In the genomic region with DNA sequence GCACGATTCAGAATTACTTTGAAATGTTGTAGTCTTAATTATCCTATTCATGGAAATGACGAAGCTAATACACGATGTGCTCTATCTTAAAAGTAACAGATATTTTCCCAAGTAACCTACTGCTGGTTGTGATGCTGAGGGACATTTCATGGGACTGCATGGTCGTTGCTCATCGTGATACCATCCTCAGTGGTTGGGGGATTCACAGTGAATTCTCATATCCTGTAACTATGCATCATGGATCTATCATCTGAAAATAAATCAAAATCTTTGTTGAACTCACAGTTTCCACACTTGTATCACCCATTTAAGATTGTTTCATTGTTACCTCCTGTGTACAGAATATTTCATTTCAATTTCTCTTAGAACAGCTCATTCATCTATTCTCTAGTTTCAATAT, we compare ENCODE assay signal across 24 cellular contexts.
"Had no signal": no experiment of that assay in that cellular context is flagged by ENCODE, and none has a peak within 500 bp of the region (broad histone marks: within the 10 kb centered on the region; RNA-seq: fewer than 3 reads in every experiment).

No MANE protein-coding gene starts in this region.

- H2AFZ ChIP-seq: neural progenitor cell had no signal

- H3K36me3 ChIP-seq: left ventricle myocardium inferior, neural progenitor cell, SJSA1 had no signal

- H3K4me1 ChIP-seq: esophagus squamous epithelium, left ventricle myocardium inferior, right lobe of liver had no signal

- H3K27me3 ChIP-seq: esophagus squamous epithelium, gastroesophageal sphincter, neural progenitor cell, right lobe of liver, SJSA1, tibial artery had no signal

- H3K4me2 ChIP-seq: neural progenitor cell had no signal

- H3K27ac ChIP-seq: esophagus squamous epithelium, gastroesophageal sphincter, left ventricle myocardium inferior, neural progenitor cell, right lobe of liver, SJSA1, skin epidermis, tibial artery had no signal

- DNase-seq: activated CD4-positive, alpha-beta T cell treated with anti-CD3 and anti-CD28 coated beads, Interleukin-2, amount 50 U/mL, for 1 hour; activated CD8-positive, alpha-beta memory T cell treated with anti-CD3 and anti-CD28 coated beads, Interleukin-2, amount 10 ng/mL, durations not matched to agents 7 days and 5 days; activated effector memory CD4-positive, alpha-beta T cell treated with anti-CD3 and anti-CD28 coated beads, Interleukin-2, amount 50 U/mL, for 16 hours; cerebellar nuclear complex; cortex of kidney; endodermal cell; esophagus squamous epithelium; head of caudate nucleus; hypothalamus; left ventricle myocardium inferior; mammary epithelial cell; naive thymus-derived CD8-positive, alpha-beta T cell; posterior cingulate gyrus; right lobe of liver; stimulated activated CD4-positive, alpha-beta T cell treated with anti-CD3 and anti-CD28 coated beads, Interleukin-2, amount 100 ng/mL, for 48 hours; stimulated activated naive CD4-positive, alpha-beta T cell treated with Interleukin-2 at 50 U/mL for 16 hours; T-helper 9 cell; tibial artery had no signal

- H3K27ac Mint-ChIP-seq: activated CD8-positive, alpha-beta memory T cell treated with anti-CD3 and anti-CD28 coated beads, Interleukin-2, amount 10 ng/mL, durations not matched to agents 7 days and 5 days; endodermal cell; mesothelial cell of epicardium; naive thymus-derived CD8-positive, alpha-beta T cell; neural progenitor cell; WTC11 had no signal

- H3K4me3 ChIP-seq: esophagus squamous epithelium, gastroesophageal sphincter, left ventricle myocardium inferior, neural progenitor cell, right lobe of liver, SJSA1, skin epidermis, tibial artery had no signal

- H3K9ac ChIP-seq: neural progenitor cell had no signal

- H3K27me3 Mint-ChIP-seq: activated CD8-positive, alpha-beta memory T cell treated with anti-CD3 and anti-CD28 coated beads, Interleukin-2, amount 10 ng/mL, durations not matched to agents 7 days and 5 days; naive thymus-derived CD8-positive, alpha-beta T cell had no signal

- H3K4me1 Mint-ChIP-seq: naive thymus-derived CD8-positive, alpha-beta T cell had no signal

- H3K4me3 Mint-ChIP-seq: activated CD8-positive, alpha-beta memory T cell treated with anti-CD3 and anti-CD28 coated beads, Interleukin-2, amount 10 ng/mL, durations not matched to agents 7 days and 5 days; endodermal cell; mesothelial cell of epicardium; naive thymus-derived CD8-positive, alpha-beta T cell; neural progenitor cell; WTC11 had no signal

- ATAC-seq: activated CD8-positive, alpha-beta memory T cell treated with anti-CD3 and anti-CD28 coated beads, Interleukin-2, amount 10 ng/mL, durations not matched to agents 7 days and 5 days; gastroesophageal sphincter; naive thymus-derived CD8-positive, alpha-beta T cell; right lobe of liver; WTC11 had no signal

- H3K9me3 Mint-ChIP-seq: endodermal cell; mesothelial cell of epicardium; naive thymus-derived CD8-positive, alpha-beta T cell; neural progenitor cell; WTC11 had no signal

- H3K9me3 ChIP-seq: esophagus squamous epithelium, gastroesophageal sphincter, left ventricle myocardium inferior, right lobe of liver, SJSA1, tibial artery had no signal
